ENCODE assay signal across 19 cellular contexts in the genomic region with DNA sequence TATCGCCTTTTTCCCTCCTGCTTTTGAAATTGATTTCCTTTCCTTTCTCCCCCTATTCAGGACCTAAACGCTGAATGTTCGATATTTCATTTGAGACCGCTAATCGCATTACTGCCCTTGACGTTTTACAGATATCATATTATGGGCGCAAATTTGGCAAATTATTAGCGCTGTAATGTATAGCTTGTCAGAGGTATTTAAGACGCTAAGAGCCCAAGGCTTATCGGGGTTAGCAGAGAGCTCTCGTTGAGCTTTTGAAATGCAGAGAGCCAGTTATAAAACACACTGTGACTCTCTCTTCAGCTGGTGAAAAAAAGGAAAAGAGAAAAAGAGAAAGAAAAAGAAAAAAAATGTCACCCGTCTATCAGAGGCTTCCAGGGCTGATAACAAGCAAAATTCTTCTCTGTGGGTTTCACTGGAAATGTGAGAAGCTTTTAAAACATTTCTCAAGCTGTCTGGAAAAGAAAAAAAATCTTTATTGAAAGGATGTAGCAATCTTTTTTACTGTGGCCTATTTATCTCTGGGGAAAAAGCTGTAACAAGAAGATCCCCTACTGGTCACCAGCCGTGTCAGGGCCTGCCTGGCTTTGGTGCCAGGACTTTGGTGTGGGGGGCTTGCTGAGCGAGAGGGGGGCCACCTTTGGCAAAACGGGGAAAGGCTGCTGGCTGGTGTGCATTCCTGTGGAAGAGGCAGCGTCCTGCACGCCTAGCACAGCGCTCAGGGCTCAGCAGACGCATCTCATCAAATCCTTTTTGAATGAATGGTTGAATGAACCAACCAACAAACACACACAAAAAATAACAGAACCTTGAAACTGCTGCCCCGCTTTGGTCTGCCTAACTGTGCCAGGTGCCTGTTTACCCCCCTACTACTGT.
DNase-seq lines count a peak whose midpoint lies in the region; ATAC-seq and TF ChIP-seq lines count a peak whose summit lies in the region.
"Had no signal": no experiment of that assay in that cellular context is flagged by ENCODE, and none has a peak within 500 bp of the region (broad histone marks: within the 10 kb centered on the region; RNA-seq: fewer than 3 reads in every experiment).

No MANE protein-coding gene starts in this region.

- no peak overlapping the region for H3K27ac ChIP-seq in coronary artery
- H3K27ac ChIP-seq in mesenchymal stem cell (ENCODE audit: low read length, poor library complexity, severe bottlenecking) = no peak overlapping the region
- H3K27ac ChIP-seq: right lobe of liver, SJCRH30 had no signal

- ATAC-seq in activated CD8-positive, alpha-beta T cell treated with anti-CD3 and anti-CD28 coated beads, Interleukin-2, amount 10 ng/mL, durations not matched to agents 7 days and 5 days = no peak
- ATAC-seq in GM19035 (IDR thresholded peaks at IDR 0.05; ENCODE audit: unreplicated experiment) (no peak), HG02798 (IDR thresholded peaks at IDR 0.05; ENCODE audit: poor library complexity, unreplicated experiment) (no peak)
- ATAC-seq: activated T-cell treated with anti-CD3 and anti-CD28 coated beads, Interleukin-2, amount 50 U/mL, for 4 hours; right lobe of liver had no signal

- no peak overlapping the region for H3K14ac ChIP-seq in mesenchymal stem cell (ENCODE audit: low read length in 2 of 2)

- H3K27me3 ChIP-seq in NT2/D1 (ENCODE audit: insufficient read depth, insufficient read length) (peaks cover 34% of the 10 kb centered on the region), mesenchymal stem cell (ENCODE audit: control insufficient read depth in 1 of 2, insufficient read depth in 1 of 2, low read length in 2 of 2) (peaks cover 54 to 72% of the 10 kb centered on the region in 2 experiments)
- H3K27me3 ChIP-seq: right lobe of liver had no signal

- no peak for TF ChIP-seq CTCF in coronary artery (IDR thresholded peaks at IDR 0.05)

- H2BK12ac ChIP-seq in mesenchymal stem cell (ENCODE audit: low read length in 2 of 2) = no peak overlapping the region

- H2BK120ac ChIP-seq in mesenchymal stem cell (ENCODE audit: low read depth, low read length) = no peak overlapping the region

- no peaks in the 10 kb centered on the region for H3K4me1 Mint-ChIP-seq in activated CD8-positive, alpha-beta T cell treated with anti-CD3 and anti-CD28 coated beads, Interleukin-2, amount 10 ng/mL, durations not matched to agents 7 days and 5 days (ENCODE audit: low read depth)

- WGBS in mesenchymal stem cell = 21% methylated on average over 19 of the region's 20 CpGs

- no peak overlapping the region for H2BK15ac ChIP-seq in mesenchymal stem cell (ENCODE audit: low read depth, poor library complexity, severe bottlenecking)

- H3K9ac ChIP-seq in NT2/D1 (ENCODE audit: insufficient read length, low read depth) = peak overlapping the region; percentile 2
- H3K9ac ChIP-seq in mesenchymal stem cell (ENCODE audit: low read length) = peak overlapping the region; percentile 20

- H3K36me3 Mint-ChIP-seq in activated CD8-positive, alpha-beta T cell treated with anti-CD3 and anti-CD28 coated beads, Interleukin-2, amount 10 ng/mL, durations not matched to agents 7 days and 5 days (ENCODE audit: low read depth) = no peaks in the 10 kb centered on the region
- H3K36me3 Mint-ChIP-seq: activated naive CD8-positive, alpha-beta T cell; CD8-positive, alpha-beta memory T cell had no signal

- CTCF ChIA-PET in activated CD8-positive, alpha-beta T cell treated with anti-CD3 and anti-CD28 coated beads, Interleukin-2, amount 10 ng/mL, durations not matched to agents 7 days and 5 days (lab: Charles Lee) = no interaction called here

- H3K4me1 ChIP-seq in NT2/D1 (ENCODE audit: insufficient read depth, insufficient read length) (peaks cover 21% of the 10 kb centered on the region), mesenchymal stem cell (ENCODE audit: control insufficient read depth, insufficient read depth, low read depth, low read length) (peaks cover 3% of the 10 kb centered on the region)
- H3K4me1 ChIP-seq: right lobe of liver, SJCRH30 had no signal

- peak; percentile 27 for DNase-seq in ELF-1 (ENCODE audit: low read depth, low spot score)
- DNase-seq in NT2/D1 (ENCODE audit: low read depth, low spot score) = no peak
- no peak for DNase-seq in coronary artery (ENCODE audit: low spot score)
- no peak for DNase-seq in mesenchymal stem cell
- no peak for DNase-seq in activated CD8-positive, alpha-beta T cell treated with anti-CD3 and anti-CD28 coated beads, Interleukin-2, amount 10 ng/mL, durations not matched to agents 7 days and 5 days
- DNase-seq in NCI-H1105 (lab: John Stamatoyannopoulos, UW) = no peak
- DNase-seq: activated T-cell treated with anti-CD3 and anti-CD28 coated beads, Interleukin-2, amount 50 U/mL, for 4 hours; CD8-positive, alpha-beta memory T cell; central memory CD4-positive, alpha-beta T cell; DND-41; Kasumi-1; NCI-H146; right lobe of liver; SJCRH30; stimulated activated CD4-positive, alpha-beta T cell treated with anti-CD3 and anti-CD28 coated beads, Interleukin-2, amount 100 ng/mL, for 24 hours; T1000 had no signal

- no peaks in the 10 kb centered on the region for H3K79me1 ChIP-seq in mesenchymal stem cell (replicated peaks; ENCODE audit: low read length, poor library complexity, severe bottlenecking)

- no peak overlapping the region for H3K23ac ChIP-seq in mesenchymal stem cell (ENCODE audit: low read length in 2 of 2)

- H3K36me3 ChIP-seq in NT2/D1 (ENCODE audit: insufficient read depth, insufficient read length, low read length) = no peaks in the 10 kb centered on the region
- H3K36me3 ChIP-seq in mesenchymal stem cell (ENCODE audit: control insufficient read depth in 1 of 2, insufficient read depth in 2 of 2, low read depth in 1 of 2, low read length in 2 of 2) = no peaks in the 10 kb centered on the region
- H3K36me3 ChIP-seq: right lobe of liver, SJCRH30 had no signal

- H4K91ac ChIP-seq in mesenchymal stem cell (ENCODE audit: low read length) = no peak overlapping the region

- POLR2A ChIA-PET in activated CD8-positive, alpha-beta T cell treated with anti-CD3 and anti-CD28 coated beads, Interleukin-2, amount 10 ng/mL, durations not matched to agents 7 days and 5 days (lab: Charles Lee) = no interaction called here

- H3K9me3 ChIP-seq in NT2/D1 (ENCODE audit: insufficient read depth, low read length) = no peaks in the 10 kb centered on the region
- H3K9me3 ChIP-seq in mesenchymal stem cell (ENCODE audit: control insufficient read depth, low read length) = no peaks in the 10 kb centered on the region
- H3K9me3 ChIP-seq: right lobe of liver, SJCRH30 had no signal

- H3K4me3 ChIP-seq in NT2/D1 (ENCODE audit: insufficient read length, low read depth) = peak overlapping the region; percentile 19
- H3K4me3 ChIP-seq in coronary artery = peak overlapping the region; percentile 21
- H3K4me3 ChIP-seq in mesenchymal stem cell (ENCODE audit: insufficient read depth in 1 of 2, low read depth in 1 of 2, low read length in 2 of 2) = no peak overlapping the region
- H3K4me3 ChIP-seq: right lobe of liver, SJCRH30 had no signal

- H3K4me2 ChIP-seq in mesenchymal stem cell (ENCODE audit: low read length, poor library complexity, severe bottlenecking) = no peak overlapping the region

- H2AK5ac ChIP-seq in mesenchymal stem cell (ENCODE audit: low read length, severe bottlenecking) = no peak overlapping the region

- no peak overlapping the region for H2BK5ac ChIP-seq in mesenchymal stem cell (ENCODE audit: low read depth, low read length, poor library complexity, severe bottlenecking)

- H3K27me3 Mint-ChIP-seq in activated CD8-positive, alpha-beta T cell treated with anti-CD3 and anti-CD28 coated beads, Interleukin-2, amount 10 ng/mL, durations not matched to agents 7 days and 5 days (ENCODE audit: low read depth) = peaks cover under 1% of the 10 kb centered on the region

- H3K4me3 Mint-ChIP-seq in activated CD8-positive, alpha-beta T cell treated with anti-CD3 and anti-CD28 coated beads, Interleukin-2, amount 10 ng/mL, durations not matched to agents 7 days and 5 days = no peak overlapping the region
- H3K4me3 Mint-ChIP-seq: activated naive CD8-positive, alpha-beta T cell; activated T-cell treated with anti-CD3 and anti-CD28 coated beads, Interleukin-2, amount 50 U/mL, for 4 hours; CD8-positive, alpha-beta memory T cell had no signal

- no peak overlapping the region for H3K4ac ChIP-seq in mesenchymal stem cell (ENCODE audit: low read depth in 1 of 2, low read length in 2 of 2)

- no peak overlapping the region for H2AFZ ChIP-seq in mesenchymal stem cell (ENCODE audit: low read depth, low read length)

- H3K18ac ChIP-seq in mesenchymal stem cell (ENCODE audit: low read depth in 1 of 2, low read length in 2 of 2) = no peak overlapping the region

- H3K27ac Mint-ChIP-seq in activated CD8-positive, alpha-beta T cell treated with anti-CD3 and anti-CD28 coated beads, Interleukin-2, amount 10 ng/mL, durations not matched to agents 7 days and 5 days = no peak overlapping the region
- H3K27ac Mint-ChIP-seq: activated naive CD8-positive, alpha-beta T cell; CD8-positive, alpha-beta memory T cell had no signal

- H4K8ac ChIP-seq in mesenchymal stem cell (ENCODE audit: low read length) = no peak overlapping the region

- H3K9me3 Mint-ChIP-seq in activated CD8-positive, alpha-beta T cell treated with anti-CD3 and anti-CD28 coated beads, Interleukin-2, amount 10 ng/mL, durations not matched to agents 7 days and 5 days (ENCODE audit: insufficient read depth) = no peaks in the 10 kb centered on the region
- H3K9me3 Mint-ChIP-seq: activated T-cell treated with anti-CD3 and anti-CD28 coated beads, Interleukin-2, amount 50 U/mL, for 4 hours; CD8-positive, alpha-beta memory T cell had no signal

Comparison
In these comparisons a context has a peak if more than half of its experiments do, and no peak if none do; other contexts are left out.
1. H3K4me3 ChIP-seq: peak in NT2/D1 (single experiment) and coronary artery (single experiment); none in mesenchymal stem cell (0 of 2).